In genomic region chr16:55643161-55643970, GRCh38 we compare ENCODE assay signal across 13 cellular contexts. TPM values are rescaled to one million over a fixed set of nuclear protein-coding genes. Genes with fewer than 3 reads are reported as not detected.
DNase-seq lines count a peak whose midpoint lies in the region; TF ChIP-seq lines count a peak whose summit lies in the region.
"Had no signal": no experiment of that assay in that cellular context is flagged by ENCODE, and none has a peak within 500 bp of the region (broad histone marks: within the 10 kb centered on the region; RNA-seq: fewer than 3 reads in every experiment).

No MANE protein-coding gene starts in this region.

- TF ChIP-seq CTCF in kidney epithelial cell (IDR thresholded peaks at IDR 0.05; ENCODE audit: insufficient read depth, low read length, poor library complexity, severe bottlenecking) (peak; percentile 1), type B pancreatic cell (conservative IDR thresholded peaks at IDR 0.05) (no peak)

- H3K4me3 ChIP-seq in kidney epithelial cell (ENCODE audit: low read depth, low read length), result no peak overlapping the region
- H3K4me3 ChIP-seq: heart left ventricle had no signal

- no peaks in the 10 kb centered on the region for H3K36me3 Mint-ChIP-seq in type B pancreatic cell

- no peaks in the 10 kb centered on the region for H3K27me3 ChIP-seq in kidney epithelial cell (ENCODE audit: control insufficient read depth, insufficient read depth, low read length)

- no peaks in the 10 kb centered on the region for H3K4me1 Mint-ChIP-seq in type B pancreatic cell (ENCODE audit: unreplicated experiment)

- no peaks in the 10 kb centered on the region for H3K36me3 ChIP-seq in kidney epithelial cell (ENCODE audit: control insufficient read depth, insufficient read depth, low read length)
- H3K36me3 ChIP-seq: heart left ventricle had no signal

- H3K27me3 Mint-ChIP-seq in type B pancreatic cell, result peaks cover 31% of the 10 kb centered on the region

- H3K27ac Mint-ChIP-seq in type B pancreatic cell, result no peak overlapping the region

- no peak overlapping the region for H3K4me3 Mint-ChIP-seq in type B pancreatic cell

- H3K9me3 Mint-ChIP-seq in type B pancreatic cell, result no peaks in the 10 kb centered on the region

- DNase-seq in NCI-H82 (lab: John Stamatoyannopoulos, UW) (peak; percentile 4), NCI-H82 treated with DMSO at 0.1 percent for 48 hours (lab: John Stamatoyannopoulos, UW; ENCODE audit: unreplicated experiment) (no peak), amniotic epithelial cell (ENCODE audit: low read depth) (peak; percentile 1), kidney epithelial cell (ENCODE audit: low read depth) (no peak), type B pancreatic cell (ENCODE audit: extremely low spot score, unreplicated experiment) (peak; percentile 55), NCI-H146 (lab: John Stamatoyannopoulos, UW) (no peak), NCI-H187 (lab: John Stamatoyannopoulos, UW) (no peak), amygdala (lab: John Stamatoyannopoulos, UW) (no peak)
- DNase-seq: activated CD4-positive, alpha-beta T cell treated with anti-CD3 and anti-CD28 coated beads for 4 hours; amniotic stem cell; effector CD8-positive, alpha-beta T cell; heart left ventricle; left cardiac atrium had no signal

RNA-seq across cellular contexts. Expression of gene SLC6A2, which starts 12.4 kb away (rescaled TPM):
- total RNA-seq in kidney epithelial cell (not detected in 2 replicates), type B pancreatic cell (ENCODE audit: low replicate concordance) (5.7 and 12.7 TPM in 2 replicates)
- total RNA-seq: left cardiac atrium had no signal

Comparison
In these comparisons a context has a peak if more than half of its experiments do, and no peak if none do; other contexts are left out.
1. DNase-seq: peak in NCI-H82 (single experiment), amniotic epithelial cell (single experiment) and type B pancreatic cell (single experiment); none in NCI-H82 treated with DMSO at 0.1 percent for 48 hours (single experiment), kidney epithelial cell (single experiment), NCI-H146 (single experiment), NCI-H187 (0 of 2) and amygdala (0 of 56).